Comparison of ENCODE assay signal across 8 cellular contexts in genomic region chr1:7616076-7616833, GRCh38.
A peak's percentile ranks its signal among the peaks of the same experiment; 100 is the strongest.
DNase-seq lines count a peak whose midpoint lies in the region; ATAC-seq and TF ChIP-seq lines count a peak whose summit lies in the region.

No MANE protein-coding gene starts in this region.

- no peak overlapping the region for H3K27ac Mint-ChIP-seq in mesothelial cell of epicardium

- ATAC-seq in HG02588 (IDR thresholded peaks at IDR 0.05; ENCODE audit: unreplicated experiment): no peak

- in situ Hi-C loops in G401 (cut with HindIII; ENCODE audit: low sequenced_read_pairs): no loop called here

- H3K9me3 ChIP-seq in esophagus muscularis mucosa (no peaks in the 10 kb centered on the region), uterus (no peaks in the 10 kb centered on the region)

- H3K36me3 Mint-ChIP-seq in mesothelial cell of epicardium: no peaks in the 10 kb centered on the region

- DNase-seq in G401 (ENCODE audit: low spot score) (peak; percentile 35), NCI-H460 (ENCODE audit: extremely low read depth, low read depth) (peak; percentile 33), cardiac fibroblast (ENCODE audit: low read depth in 2 of 2) (peak; percentile 34 to 36), mesothelial cell of epicardium (ENCODE audit: low spot score in 2 of 2, unreplicated experiment in 2 of 2) (peak; percentile 49 to 81), esophagus muscularis mucosa (ENCODE audit: extremely low spot score) (no peak), hippocampal formation (lab: John Stamatoyannopoulos, UW) (no peak), uterus (no peak)

- TF ChIP-seq CTCF in cardiac fibroblast (IDR thresholded peaks at IDR 0.05; ENCODE audit: low read depth, low read length): no peak
- TF ChIP-seq CTCF in mesothelial cell of epicardium (IDR thresholded peaks at IDR 0.05; ENCODE audit: unreplicated experiment): no peak
- no peak for TF ChIP-seq CTCF in esophagus muscularis mucosa (IDR thresholded peaks at IDR 0.05)
- TF ChIP-seq CTCF in uterus (IDR thresholded peaks at IDR 0.05): no peak

- peaks cover 20% of the 10 kb centered on the region for H3K27me3 Mint-ChIP-seq in mesothelial cell of epicardium (ENCODE audit: low read depth)

- H3K4me3 Mint-ChIP-seq in mesothelial cell of epicardium: no peak overlapping the region

- H3K4me1 ChIP-seq in esophagus muscularis mucosa (peaks cover 0 to 15% (median 6%) of the 10 kb centered on the region in 4 donors), uterus (no peaks in the 10 kb centered on the region)

- H3K27me3 ChIP-seq in esophagus muscularis mucosa (peaks cover 0 to 42% (median 0%) of the 10 kb centered on the region in 4 donors), uterus (no peaks in the 10 kb centered on the region)

- intact Hi-C loops in esophagus muscularis mucosa (cut with DNase I): no loop called here
- intact Hi-C loops in uterus (cut with DNase I; ENCODE audit: low total_unique reads): no loop called here

- no peaks in the 10 kb centered on the region for H3K9me3 Mint-ChIP-seq in mesothelial cell of epicardium

- H3K4me3 ChIP-seq in cardiac fibroblast (replicated peaks in 1 of 2; ENCODE audit: low read depth in 2 of 2, low read length in 2 of 2): no peak overlapping the region
- no peak overlapping the region for H3K4me3 ChIP-seq in esophagus muscularis mucosa
- no peak overlapping the region for H3K4me3 ChIP-seq in uterus

- no peak for TF ChIP-seq EP300 in esophagus muscularis mucosa (IDR thresholded peaks at IDR 0.05)

- no peaks in the 10 kb centered on the region for H3K4me1 Mint-ChIP-seq in mesothelial cell of epicardium

- H3K27ac ChIP-seq in esophagus muscularis mucosa (replicated peaks in 1 of 4) (no peak overlapping the region), uterus (no peak overlapping the region)

- WGBS in esophagus muscularis mucosa: 25% methylated on average over 14 of the region's 14 CpGs

- TF ChIP-seq POLR2A in esophagus muscularis mucosa (IDR thresholded peaks at IDR 0.05; ENCODE audit: low read depth) (no peak), uterus (IDR thresholded peaks at IDR 0.05) (no peak)

- H3K36me3 ChIP-seq in esophagus muscularis mucosa (no peaks in the 10 kb centered on the region), uterus (no peaks in the 10 kb centered on the region)

Comparison
In these comparisons a context has a peak if more than half of its experiments do, and no peak if none do; other contexts are left out.
1. DNase-seq: peak in G401 (single experiment), NCI-H460 (single experiment), cardiac fibroblast (2 of 2) and mesothelial cell of epicardium (2 of 2); none in esophagus muscularis mucosa (single experiment), hippocampal formation (0 of 2) and uterus (0 of 2).